Comparison of ENCODE assay signal across 25 cellular contexts in the genomic region with DNA sequence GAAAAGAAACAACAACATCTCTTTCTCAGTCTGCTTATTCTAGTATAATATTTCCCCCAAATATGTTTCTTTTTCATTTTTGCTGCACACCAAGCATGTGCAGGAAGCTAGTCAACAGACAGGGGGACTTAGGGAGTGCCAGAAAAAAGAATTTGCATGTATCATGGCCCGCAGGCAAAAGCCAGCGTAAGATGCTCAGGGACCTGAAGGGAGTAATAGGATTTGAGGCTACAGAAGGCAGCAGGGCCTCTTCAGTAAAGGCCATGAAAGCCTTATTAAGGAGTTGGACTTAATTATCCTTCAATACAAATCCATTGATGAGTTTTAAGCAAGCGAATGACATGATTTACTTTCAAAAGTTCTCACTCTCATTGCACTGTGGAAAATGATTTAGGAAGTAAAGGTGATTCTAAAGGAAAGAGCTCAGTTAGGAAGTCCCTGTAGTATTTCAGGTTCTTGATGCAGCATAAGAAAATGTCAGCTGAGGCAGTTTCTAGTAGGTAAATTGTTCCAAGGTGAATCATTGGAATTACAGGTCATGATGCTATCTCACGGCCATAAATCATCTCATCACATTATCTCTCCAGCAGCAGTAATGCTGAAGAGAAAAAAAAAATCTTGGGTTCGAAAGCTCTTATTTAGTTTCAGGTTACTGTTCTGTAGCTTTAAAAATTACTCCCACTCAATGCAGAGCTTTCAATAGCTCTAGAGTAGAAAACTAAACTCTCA.
"Had no signal": no experiment of that assay in that cellular context is flagged by ENCODE, and none has a peak within 500 bp of the region (broad histone marks: within the 10 kb centered on the region; RNA-seq: fewer than 3 reads in every experiment).

No MANE protein-coding gene starts in this region.

- H3K4me1 ChIP-seq: lower lobe of right lung, sigmoid colon, transverse colon, vagina had no signal

- H3K4me3 Mint-ChIP-seq: activated CD4-positive, alpha-beta memory T cell treated with anti-CD3 and anti-CD28 coated beads, Interleukin-2, amount 10 ng/mL, durations not matched to agents 7 days and 5 days; activated CD4-positive, alpha-beta T cell treated with anti-CD3 and anti-CD28 coated beads, Interleukin-2, amount 10 ng/mL, durations not matched to agents 24 days and 14 days; activated naive CD8-positive, alpha-beta T cell treated with anti-CD3 and anti-CD28 coated beads, Interleukin-2, amount 50 U/mL, for 24 hours; activated T-helper 1 cell treated with anti-CD3 and anti-CD28 coated beads, Interleukin-12 subunit alpha, Interleukin-12 subunit beta, Interleukin-2, Interleukin-4 antibody, amounts not matched to agents 30 ng/mL and 10 ng/mL and 1 ng/mL, durations not matched to agents 14 hours and 24 hours and 36 hours; brain; dendritic cell treated with granulocyte-macrophage colony-stimulating factor and Interleukin-4, amounts not matched to agents 40 ng/mL and 50 ng/mL, for 4 days; naive thymus-derived CD8-positive, alpha-beta T cell; stimulated activated naive B cell treated with anti-CD40 and anti-IgM and Interleukin-4, amounts not matched to agents 10 μg/mL and 1 μg/mL and 100 μg/mL, for 72 hours; T-helper 1 cell treated with Interleukin-12 subunit alpha and Interleukin-12 subunit beta and Interleukin-4 antibody, amounts not matched to agents 30 μg/mL and 1 μg/mL, for 36 hours had no signal

- H3K27me3 Mint-ChIP-seq: activated CD4-positive, alpha-beta memory T cell treated with anti-CD3 and anti-CD28 coated beads, Interleukin-2, amount 10 ng/mL, durations not matched to agents 7 days and 5 days; activated CD4-positive, alpha-beta T cell treated with anti-CD3 and anti-CD28 coated beads, Interleukin-2, amount 10 ng/mL, durations not matched to agents 24 days and 14 days; brain; dendritic cell treated with granulocyte-macrophage colony-stimulating factor and Interleukin-4, amounts not matched to agents 40 ng/mL and 50 ng/mL, for 4 days; stimulated activated naive B cell treated with anti-CD40 and anti-IgM and Interleukin-4, amounts not matched to agents 10 μg/mL and 1 μg/mL and 100 μg/mL, for 72 hours had no signal

- H3K27ac Mint-ChIP-seq: activated CD4-positive, alpha-beta memory T cell treated with anti-CD3 and anti-CD28 coated beads, Interleukin-2, amount 10 ng/mL, durations not matched to agents 7 days and 5 days; activated CD4-positive, alpha-beta T cell treated with anti-CD3 and anti-CD28 coated beads, Interleukin-2, amount 10 ng/mL, durations not matched to agents 24 days and 14 days; activated naive CD8-positive, alpha-beta T cell treated with anti-CD3 and anti-CD28 coated beads, Interleukin-2, amount 50 U/mL, for 24 hours; activated T-helper 1 cell treated with anti-CD3 and anti-CD28 coated beads, Interleukin-12 subunit alpha, Interleukin-12 subunit beta, Interleukin-2, Interleukin-4 antibody, amounts not matched to agents 30 ng/mL and 10 ng/mL and 1 ng/mL, durations not matched to agents 14 hours and 24 hours and 36 hours; brain; dendritic cell treated with granulocyte-macrophage colony-stimulating factor and Interleukin-4, amounts not matched to agents 40 ng/mL and 50 ng/mL, for 4 days; naive thymus-derived CD8-positive, alpha-beta T cell; stimulated activated naive B cell treated with anti-CD40 and anti-IgM and Interleukin-4, amounts not matched to agents 10 μg/mL and 1 μg/mL and 100 μg/mL, for 72 hours; T-helper 1 cell treated with Interleukin-12 subunit alpha and Interleukin-12 subunit beta and Interleukin-4 antibody, amounts not matched to agents 30 μg/mL and 1 μg/mL, for 36 hours had no signal

- ATAC-seq: activated CD4-positive, CD25-positive, alpha-beta regulatory T cell treated with anti-CD3 and anti-CD28 coated beads, Interleukin-2, amount 50 U/mL, for 24 hours; activated naive CD8-positive, alpha-beta T cell treated with anti-CD3 and anti-CD28 coated beads, Interleukin-2, amount 50 U/mL, for 24 hours; left colon; lower lobe of right lung; naive thymus-derived CD8-positive, alpha-beta T cell; stimulated activated naive B cell treated with anti-CD40 and anti-IgM and Interleukin-4, amounts not matched to agents 10 μg/mL and 1 μg/mL and 100 μg/mL, for 72 hours had no signal

- H3K27ac ChIP-seq: lower lobe of right lung, sigmoid colon, transverse colon, vagina had no signal

- H3K9me3 Mint-ChIP-seq: activated CD4-positive, alpha-beta memory T cell treated with anti-CD3 and anti-CD28 coated beads, Interleukin-2, amount 10 ng/mL, durations not matched to agents 7 days and 5 days; activated CD4-positive, alpha-beta T cell treated with anti-CD3 and anti-CD28 coated beads, Interleukin-2, amount 10 ng/mL, durations not matched to agents 24 days and 14 days; activated naive CD8-positive, alpha-beta T cell treated with anti-CD3 and anti-CD28 coated beads, Interleukin-2, amount 50 U/mL, for 24 hours; activated T-helper 1 cell treated with anti-CD3 and anti-CD28 coated beads, Interleukin-12 subunit alpha, Interleukin-12 subunit beta, Interleukin-2, Interleukin-4 antibody, amounts not matched to agents 30 ng/mL and 10 ng/mL and 1 ng/mL, durations not matched to agents 14 hours and 24 hours and 36 hours; T-helper 1 cell treated with Interleukin-12 subunit alpha and Interleukin-12 subunit beta and Interleukin-4 antibody, amounts not matched to agents 30 μg/mL and 1 μg/mL, for 36 hours had no signal

- H3K36me3 Mint-ChIP-seq: naive thymus-derived CD8-positive, alpha-beta T cell; stimulated activated naive B cell treated with anti-CD40 and anti-IgM and Interleukin-4, amounts not matched to agents 10 μg/mL and 1 μg/mL and 100 μg/mL, for 72 hours had no signal

- H3K4me1 Mint-ChIP-seq: activated CD4-positive, alpha-beta memory T cell treated with anti-CD3 and anti-CD28 coated beads, Interleukin-2, amount 10 ng/mL, durations not matched to agents 7 days and 5 days; activated CD4-positive, alpha-beta T cell treated with anti-CD3 and anti-CD28 coated beads, Interleukin-2, amount 10 ng/mL, durations not matched to agents 24 days and 14 days; activated naive CD8-positive, alpha-beta T cell treated with anti-CD3 and anti-CD28 coated beads, Interleukin-2, amount 50 U/mL, for 24 hours; naive thymus-derived CD8-positive, alpha-beta T cell; stimulated activated naive B cell treated with anti-CD40 and anti-IgM and Interleukin-4, amounts not matched to agents 10 μg/mL and 1 μg/mL and 100 μg/mL, for 72 hours had no signal

- H3K27me3 ChIP-seq: sigmoid colon, transverse colon, vagina had no signal

- DNase-seq: activated CD4-positive, alpha-beta memory T cell treated with anti-CD3 and anti-CD28 coated beads, Interleukin-2, amount 10 ng/mL, durations not matched to agents 7 days and 5 days; activated CD4-positive, alpha-beta T cell treated with anti-CD3 and anti-CD28 coated beads, Interleukin-2, amount 10 ng/mL, durations not matched to agents 24 days and 14 days; activated gamma-delta T cell; activated naive CD4-positive, alpha-beta T cell treated with anti-CD3 and anti-CD28 coated beads, Interleukin-2, amount 50 U/mL, for 16 hours; activated naive CD8-positive, alpha-beta T cell treated with anti-CD3 and anti-CD28 coated beads, Interleukin-2, amount 50 U/mL, for 24 hours; activated T-cell treated with anti-CD3 and anti-CD28 coated beads for 4 hours; aorta; caudate nucleus; effector CD8-positive, alpha-beta T cell; foreskin melanocyte; hypothalamus; left colon; lower lobe of right lung; naive thymus-derived CD8-positive, alpha-beta T cell; sigmoid colon; stimulated activated CD4-positive, alpha-beta T cell treated with anti-CD3 and anti-CD28 coated beads, Interleukin-2, amount 100 ng/mL, for 48 hours; stimulated activated CD8-positive, alpha-beta memory T cell treated with anti-CD3 and anti-CD28 coated beads, Interleukin-4, amount 100 ng/mL, for 48 hours; stimulated activated naive B cell treated with anti-CD40 and anti-IgM and Interleukin-4, amounts not matched to agents 10 μg/mL and 1 μg/mL and 100 μg/mL, for 72 hours; transverse colon had no signal
